12 cellular contexts compared by ENCODE assay signal in genomic region chr13:48749144-48749543, GRCh38.
A peak's percentile ranks its signal among the peaks of the same experiment; 100 is the strongest.
DNase-seq lines count a peak whose midpoint lies in the region; ATAC-seq and TF ChIP-seq lines count a peak whose summit lies in the region.
"Had no signal": no experiment of that assay in that cellular context is flagged by ENCODE, and none has a peak within 500 bp of the region (broad histone marks: within the 10 kb centered on the region; RNA-seq: fewer than 3 reads in every experiment).

No MANE protein-coding gene starts in this region.

- no peaks in the 10 kb centered on the region for H4K20me1 ChIP-seq in osteoblast (ENCODE audit: insufficient read depth, low read length)

- no peak for TF ChIP-seq CTCF in epithelial cell of esophagus (IDR thresholded peaks at IDR 0.05; ENCODE audit: insufficient read depth, low read depth, low read length, missing control alignments)
- TF ChIP-seq CTCF in osteoblast (IDR thresholded peaks at IDR 0.05; ENCODE audit: extremely low read depth, low read depth, low read length), result no peak

- peaks cover 20% of the 10 kb centered on the region for H3K4me1 ChIP-seq in osteoblast (ENCODE audit: insufficient read depth, low read length)
- H3K4me1 ChIP-seq: Caco-2 had no signal

- H2AFZ ChIP-seq in osteoblast (ENCODE audit: low read length), result peak overlapping the region; percentile 4

- no peaks in the 10 kb centered on the region for H3K9me3 ChIP-seq in MG63
- H3K9me3 ChIP-seq in osteoblast (ENCODE audit: low read depth, low read length), result no peaks in the 10 kb centered on the region
- H3K9me3 ChIP-seq: Caco-2, upper lobe of left lung had no signal

- DNase-seq in ELR (ENCODE audit: low read depth) (peak; percentile 70), MG63 (peak; percentile 71), epithelial cell of esophagus (ENCODE audit: low read depth) (peak; percentile 85), osteoblast (ENCODE audit: insufficient read length, low spot score, missing footprints) (no peak), middle frontal gyrus (ENCODE audit: extremely low spot score, low spot score) (no peak), DMS153 (lab: John Stamatoyannopoulos, UW) (no peak), NCI-H1436 (lab: John Stamatoyannopoulos, UW) (no peak)
- DNase-seq: cerebellar nuclear complex, NCI-H1694 had no signal

- H3K27me3 ChIP-seq in MG63 (no peaks in the 10 kb centered on the region), osteoblast (ENCODE audit: insufficient read depth, low read length) (no peaks in the 10 kb centered on the region)
- H3K27me3 ChIP-seq: upper lobe of left lung had no signal

- peak overlapping the region; percentile 60 for H3K27ac ChIP-seq in osteoblast (ENCODE audit: low read depth, low read length)

- H3K4me2 ChIP-seq in osteoblast (ENCODE audit: insufficient read depth, low read length), result peak overlapping the region; percentile 57

- H3K36me3 ChIP-seq in MG63 (no peaks in the 10 kb centered on the region), osteoblast (ENCODE audit: insufficient read depth, low read length) (no peaks in the 10 kb centered on the region)
- H3K36me3 ChIP-seq: upper lobe of left lung had no signal

- H3K79me2 ChIP-seq in osteoblast (ENCODE audit: insufficient read depth, low read length), result no peaks in the 10 kb centered on the region

- no peak overlapping the region for H3K4me3 ChIP-seq in MG63
- H3K4me3 ChIP-seq in epithelial cell of esophagus (ENCODE audit: low read length), result no peak overlapping the region
- H3K4me3 ChIP-seq in osteoblast (ENCODE audit: insufficient read depth, low read length), result no peak overlapping the region
- H3K4me3 ChIP-seq: upper lobe of left lung had no signal

- no peak for ATAC-seq in GM21367 (IDR thresholded peaks at IDR 0.05; ENCODE audit: unreplicated experiment)

Comparison
In these comparisons a context has a peak if more than half of its experiments do, and no peak if none do; other contexts are left out.
1. DNase-seq: peak in ELR (single experiment), MG63 (single experiment) and epithelial cell of esophagus (single experiment); none in osteoblast (single experiment), middle frontal gyrus (single experiment), DMS153 (single experiment) and NCI-H1436 (single experiment).